Comparison of ENCODE assay signal across 8 cellular contexts in the genomic region with DNA sequence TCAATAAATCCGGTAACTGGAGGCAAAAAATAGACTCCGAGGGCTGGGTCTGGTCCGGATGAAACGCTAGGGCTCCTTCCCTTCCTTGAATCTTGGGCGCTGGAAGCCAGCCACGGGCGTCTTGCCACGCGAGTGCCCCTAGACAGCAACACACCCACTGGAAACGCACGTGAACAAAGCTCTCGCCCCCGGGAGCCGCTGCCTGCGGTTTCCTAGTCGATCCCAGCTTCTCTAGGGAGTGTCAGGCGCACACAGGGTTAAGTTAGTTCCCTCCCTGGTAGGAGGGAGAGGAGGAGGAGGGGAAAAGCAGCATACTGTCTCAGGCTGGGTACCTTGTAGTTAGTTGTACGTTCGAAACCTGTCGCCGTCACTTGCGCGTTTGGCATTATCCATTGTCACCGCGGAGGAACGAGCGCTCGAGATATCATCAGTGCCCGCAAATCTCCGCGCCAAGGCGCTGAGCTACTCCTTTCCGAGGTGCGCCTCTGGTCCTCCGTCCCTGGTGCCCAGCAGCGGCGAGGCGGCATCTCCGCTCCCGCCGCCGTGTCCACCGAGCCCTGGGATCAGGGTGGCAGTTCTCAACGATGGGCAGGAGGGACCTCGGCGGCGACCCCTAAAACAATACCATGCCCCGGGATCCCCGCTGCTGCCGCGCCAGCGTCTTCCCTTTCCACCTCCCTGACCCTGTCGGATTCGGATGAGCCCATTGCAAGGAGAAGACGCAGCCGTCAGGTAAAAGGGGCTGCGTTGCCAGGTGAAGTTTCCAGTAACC. TPM values are rescaled to one million over a fixed set of nuclear protein-coding genes. Genes with fewer than 3 reads are reported as not detected.
DNase-seq lines count a peak whose midpoint lies in the region; ATAC-seq and TF ChIP-seq lines count a peak whose summit lies in the region.

A gene with protein sequence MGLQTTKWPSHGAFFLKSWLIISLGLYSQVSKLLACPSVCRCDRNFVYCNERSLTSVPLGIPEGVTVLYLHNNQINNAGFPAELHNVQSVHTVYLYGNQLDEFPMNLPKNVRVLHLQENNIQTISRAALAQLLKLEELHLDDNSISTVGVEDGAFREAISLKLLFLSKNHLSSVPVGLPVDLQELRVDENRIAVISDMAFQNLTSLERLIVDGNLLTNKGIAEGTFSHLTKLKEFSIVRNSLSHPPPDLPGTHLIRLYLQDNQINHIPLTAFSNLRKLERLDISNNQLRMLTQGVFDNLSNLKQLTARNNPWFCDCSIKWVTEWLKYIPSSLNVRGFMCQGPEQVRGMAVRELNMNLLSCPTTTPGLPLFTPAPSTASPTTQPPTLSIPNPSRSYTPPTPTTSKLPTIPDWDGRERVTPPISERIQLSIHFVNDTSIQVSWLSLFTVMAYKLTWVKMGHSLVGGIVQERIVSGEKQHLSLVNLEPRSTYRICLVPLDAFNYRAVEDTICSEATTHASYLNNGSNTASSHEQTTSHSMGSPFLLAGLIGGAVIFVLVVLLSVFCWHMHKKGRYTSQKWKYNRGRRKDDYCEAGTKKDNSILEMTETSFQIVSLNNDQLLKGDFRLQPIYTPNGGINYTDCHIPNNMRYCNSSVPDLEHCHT (plus strand): TSS at position 342 of the 772 bp plus-strand sequence. CDS start 91,371 bp downstream, outside the sequence.

- no peak within 1 kb of the TSS for H3K14ac ChIP-seq in trophoblast cell (ENCODE audit: low read length)

- peaks cover 5% of the 10 kb centered on the region for H3K79me2 ChIP-seq in trophoblast cell (ENCODE audit: control insufficient read depth, insufficient read depth, low read length, poor library complexity)

- no peak within 1 kb of the TSS for H3K18ac ChIP-seq in trophoblast cell (ENCODE audit: low read length)

- no peaks in the 10 kb centered on the region for H3K36me3 ChIP-seq in trophoblast cell (ENCODE audit: control insufficient read depth in 1 of 2, insufficient read depth in 2 of 2, low read length in 2 of 2)

- no peak within 1 kb of the TSS for H3K4ac ChIP-seq in trophoblast cell (ENCODE audit: low read depth, low read length)

- peaks cover 67% of the 10 kb centered on the region for H3K27me3 Mint-ChIP-seq in activated naive CD8-positive, alpha-beta T cell treated with anti-CD3 and anti-CD28 coated beads, Interleukin-2, amount 50 U/mL, for 24 hours

- H3K27me3 ChIP-seq in trophoblast cell (ENCODE audit: insufficient read depth, low read length) = peaks cover 36% of the 10 kb centered on the region

- H3K23ac ChIP-seq in trophoblast cell (ENCODE audit: low read length) = no peak within 1 kb of the TSS

- no peak for ATAC-seq in activated naive CD8-positive, alpha-beta T cell treated with anti-CD3 and anti-CD28 coated beads, Interleukin-2, amount 50 U/mL, for 24 hours
- peak; percentile 39 to 51 for ATAC-seq in left cardiac atrium

- H3K4me3 ChIP-seq in trophoblast cell (ENCODE audit: low read depth, low read length) = peak within 1 kb of the TSS; percentile 77

- TF ChIP-seq CTCF in GM20000 (IDR thresholded peaks at IDR 0.05; ENCODE audit: extremely low read depth, missing control alignments) = no peak

- H3K9me3 ChIP-seq in trophoblast cell (ENCODE audit: insufficient read depth, low read depth, low read length) = peaks cover 2% of the 10 kb centered on the region

- H4K8ac ChIP-seq in trophoblast cell (ENCODE audit: low read depth, low read length) = no peak within 1 kb of the TSS

- no peak within 1 kb of the TSS for H3K4me3 Mint-ChIP-seq in activated naive CD8-positive, alpha-beta T cell treated with anti-CD3 and anti-CD28 coated beads, Interleukin-2, amount 50 U/mL, for 24 hours

- peaks cover 8 to 16% of the 10 kb centered on the region in 2 experiments for H3K4me1 ChIP-seq in trophoblast cell (ENCODE audit: control insufficient read depth in 1 of 2, insufficient read depth in 2 of 2, low read length in 2 of 2)

- peak within 1 kb of the TSS; percentile 82 for H3K4me2 ChIP-seq in trophoblast cell (ENCODE audit: low read length)

- H3K4me1 Mint-ChIP-seq in activated naive CD8-positive, alpha-beta T cell treated with anti-CD3 and anti-CD28 coated beads, Interleukin-2, amount 50 U/mL, for 24 hours = peaks cover 7% of the 10 kb centered on the region

- no peak within 1 kb of the TSS for H2AFZ ChIP-seq in trophoblast cell (ENCODE audit: insufficient read depth, low read length, poor library complexity)

- no peak within 1 kb of the TSS for H2BK5ac ChIP-seq in trophoblast cell (ENCODE audit: low read depth, low read length, poor library complexity)

- no peak within 1 kb of the TSS for H4K91ac ChIP-seq in trophoblast cell (ENCODE audit: low read depth, low read length)

- intact Hi-C loops in left cardiac atrium (cut with DNase I) = loop anchor here in 1 of 2 donors (2.0 kb wide), 1 partner anchor 115 kb away; no protein-coding TSS in a partner anchor

- peaks cover 12% of the 10 kb centered on the region for H3K79me1 ChIP-seq in trophoblast cell (ENCODE audit: low read length)

- no peaks in the 10 kb centered on the region for H3K36me3 Mint-ChIP-seq in activated naive CD8-positive, alpha-beta T cell treated with anti-CD3 and anti-CD28 coated beads, Interleukin-2, amount 50 U/mL, for 24 hours (ENCODE audit: low read depth)

- H4K12ac ChIP-seq in trophoblast cell (ENCODE audit: low read depth, low read length) = no peak within 1 kb of the TSS

- DNase-seq in GM20000 (ENCODE audit: low spot score) = peak; percentile 7
- no peak for DNase-seq in activated naive CD8-positive, alpha-beta T cell treated with anti-CD3 and anti-CD28 coated beads, Interleukin-2, amount 50 U/mL, for 24 hours
- DNase-seq in left cardiac atrium = peak; percentile 74
- DNase-seq in trophoblast cell = no peak
- DNase-seq in NCI-H2196 treated with DMSO at 0.1 percent for 48 hours (lab: John Stamatoyannopoulos, UW; ENCODE audit: unreplicated experiment) = no peak
- no peak for DNase-seq in NCI-H2171 (lab: John Stamatoyannopoulos, UW)
- DNase-seq in stimulated activated CD4-positive, alpha-beta T cell treated with anti-CD3 and anti-CD28 coated beads, Interleukin-2, amount 100 ng/mL, for 48 hours = no peak
- no peak for DNase-seq in activated CD4-positive, alpha-beta T cell treated with anti-CD3 and anti-CD28 coated beads for 4 hours

- no peak within 1 kb of the TSS for H2AK5ac ChIP-seq in trophoblast cell (ENCODE audit: low read length)

- no peak within 1 kb of the TSS for H3K27ac ChIP-seq in trophoblast cell (ENCODE audit: low read depth, low read length)

- H2BK120ac ChIP-seq in trophoblast cell (ENCODE audit: insufficient read depth, low read length, poor library complexity) = no peak within 1 kb of the TSS

- no peaks in the 10 kb centered on the region for H3K9me3 Mint-ChIP-seq in activated naive CD8-positive, alpha-beta T cell treated with anti-CD3 and anti-CD28 coated beads, Interleukin-2, amount 50 U/mL, for 24 hours

- peak within 1 kb of the TSS; percentile 19 for H3K27ac Mint-ChIP-seq in activated naive CD8-positive, alpha-beta T cell treated with anti-CD3 and anti-CD28 coated beads, Interleukin-2, amount 50 U/mL, for 24 hours

- H2BK12ac ChIP-seq in trophoblast cell (ENCODE audit: low read length) = no peak within 1 kb of the TSS

- peak within 1 kb of the TSS; percentile 63 for H3K9ac ChIP-seq in trophoblast cell (ENCODE audit: low read length)

- no CpG with 5 or more reads among the region's 57 CpGs for WGBS in trophoblast cell (ENCODE audit: extremely low coverage, insufficient coverage, insufficient read length)

RNA-seq across cellular contexts. Expression of the gene that starts here (rescaled TPM):
- total RNA-seq in left cardiac atrium = 10 to 100 TPM in 1 of 2 donors, 1 to 10 TPM in 1; 8.9 to 20.5 TPM
- polyA plus RNA-seq in trophoblast cell (2013) = 8.1 and 8.3 TPM in 2 replicates

Comparison
In these comparisons a context has a peak if more than half of its experiments do, and no peak if none do; other contexts are left out.
1. DNase-seq: peak in GM20000 (single experiment) and left cardiac atrium (single experiment); none in activated naive CD8-positive, alpha-beta T cell treated with anti-CD3 and anti-CD28 coated beads, Interleukin-2, amount 50 U/mL, for 24 hours (single experiment), trophoblast cell (0 of 2), NCI-H2196 treated with DMSO at 0.1 percent for 48 hours (single experiment), NCI-H2171 (single experiment), stimulated activated CD4-positive, alpha-beta T cell treated with anti-CD3 and anti-CD28 coated beads, Interleukin-2, amount 100 ng/mL, for 48 hours (0 of 2) and activated CD4-positive, alpha-beta T cell treated with anti-CD3 and anti-CD28 coated beads for 4 hours (0 of 2).